ENCODE assay signal across 2 cellular contexts in the genomic region with DNA sequence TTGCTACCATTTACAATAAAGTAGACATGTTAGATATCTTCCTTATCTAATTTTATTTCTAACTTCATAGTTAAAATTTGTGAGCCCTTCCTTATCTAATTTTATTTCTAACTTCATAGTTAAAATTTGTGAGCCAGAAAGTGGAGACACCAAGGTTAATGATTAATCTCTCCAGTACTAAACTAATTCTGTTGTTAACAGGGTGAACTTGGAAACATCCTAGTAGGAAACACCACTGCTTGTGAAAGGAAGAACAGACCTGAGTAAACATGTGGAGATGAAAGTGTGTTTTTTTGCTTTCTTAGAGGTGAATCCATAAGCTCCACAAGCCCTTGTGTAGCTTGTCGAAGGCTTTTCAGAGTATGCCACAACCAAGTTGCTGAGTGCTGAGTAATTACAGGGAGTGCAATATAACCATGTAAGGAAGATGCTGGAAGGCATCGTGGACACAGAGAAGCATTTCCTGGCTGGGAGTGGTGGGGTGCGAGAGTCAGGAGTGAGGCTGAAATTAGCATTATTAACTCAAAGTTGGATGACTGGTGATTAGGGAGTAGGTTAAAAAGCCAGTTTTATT.
TF ChIP-seq lines count a peak whose summit lies in the region.

No MANE protein-coding gene starts in this region.

TF ChIP-seq in H1, 55 proteins besides CTCF, POLR2A, EP300 and RAD21:
- TF ChIP-seq HDAC6 (IDR thresholded peaks at IDR 0.05; ENCODE audit: low read depth, low read length) (no peak), KDM1A (IDR thresholded peaks at IDR 0.05; ENCODE audit: borderline replicate concordance, low read length) (no peak), HDAC2 (IDR thresholded peaks at IDR 0.05; ENCODE audit: borderline replicate concordance in 1 of 2, low read depth in 2 of 2, low read length in 2 of 2) (no peak), SIN3A (conservative IDR thresholded peaks at IDR 0.05 in 1 of 2, IDR thresholded peaks at IDR 0.05 in 1 of 2; ENCODE audit: low read depth in 1 of 2, low read length in 2 of 2) (no peak), KDM5A (IDR thresholded peaks at IDR 0.05; ENCODE audit: low read length) (no peak), POLR2AphosphoS5 (IDR thresholded peaks at IDR 0.05; ENCODE audit: low read depth, low read length) (no peak), SP1 (IDR thresholded peaks at IDR 0.05; ENCODE audit: low read depth, low read length) (no peak), BRCA1 (IDR thresholded peaks at IDR 0.05; ENCODE audit: low read depth, low read length) (no peak), SP2 (IDR thresholded peaks at IDR 0.05; ENCODE audit: low read length) (no peak), KDM4A (IDR thresholded peaks at IDR 0.05; ENCODE audit: low read depth, low read length, severe bottlenecking) (no peak), RNF2 (IDR thresholded peaks at IDR 0.05; ENCODE audit: borderline replicate concordance, low read depth, low read length, missing control alignments, poor library complexity, severe bottlenecking) (no peak), SRF (IDR thresholded peaks at IDR 0.05; ENCODE audit: low read depth, low read length) (no peak), EZH2 (IDR thresholded peaks at IDR 0.05; ENCODE audit: low read depth, low read length, severe bottlenecking) (no peak)

TF ChIP-seq in HepG2, 621 proteins besides CTCF, POLR2A, EP300 and RAD21:
- TF ChIP-seq HNF1A (IDR thresholded peaks at IDR 0.05; ENCODE audit: low read depth), result peak; percentile 53; the same call in 1 of the 2 replicates
- no peak for TF ChIP-seq HNF1A (CRISPR knock-in tag; IDR thresholded peaks at IDR 0.05; ENCODE audit: borderline replicate concordance)
- TF ChIP-seq FOXK2 (IDR thresholded peaks at IDR 0.05), result no peak
- TF ChIP-seq SIN3A (IDR thresholded peaks at IDR 0.05; ENCODE audit: borderline replicate concordance, low read depth, low read length), result no peak
